Comparison of ENCODE assay signal across 29 cellular contexts in the genomic region with DNA sequence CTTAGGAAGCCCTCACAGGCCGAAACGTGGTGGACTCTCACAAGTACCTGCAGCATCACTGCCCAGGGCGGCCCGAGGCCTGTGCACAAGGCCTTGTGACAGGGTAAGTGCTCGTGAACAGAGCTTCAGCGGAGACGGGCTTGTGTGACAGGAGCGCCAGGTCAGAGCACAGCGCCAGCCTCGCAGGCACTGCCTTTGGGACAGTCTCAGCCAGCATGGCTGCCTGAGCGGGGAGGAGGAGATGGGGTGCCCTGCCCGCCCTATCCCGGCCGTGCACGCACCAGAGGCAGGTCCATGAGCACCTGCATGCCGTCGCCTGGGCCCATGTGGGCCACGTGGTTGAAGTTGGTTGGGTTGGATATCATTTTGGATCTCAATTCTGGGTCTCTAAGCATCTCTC. TPM values are rescaled to one million over a fixed set of nuclear protein-coding genes. Genes with fewer than 3 reads are reported as not detected.
"Had no signal": no experiment of that assay in that cellular context is flagged by ENCODE, and none has a peak within 500 bp of the region (broad histone marks: within the 10 kb centered on the region; RNA-seq: fewer than 3 reads in every experiment).

No MANE protein-coding gene starts in this region.

- FAIRE-seq: endothelial cell of umbilical vein, islet of Langerhans, small intestine had no signal

- H3K9ac ChIP-seq: neural progenitor cell had no signal

- H2AFZ ChIP-seq: neural progenitor cell had no signal

- H3K36me3 ChIP-seq: neural progenitor cell, ovary, uterus had no signal

- H3K27ac ChIP-seq: coronary artery, foreskin keratinocyte, heart right ventricle, left ventricle myocardium inferior, neural progenitor cell, ovary, right lobe of liver, thoracic aorta, tibial nerve, uterus had no signal

- H3K4me1 ChIP-seq: foreskin keratinocyte, neural progenitor cell, uterus had no signal

- DNase-seq: dermis blood vessel endothelial cell; effector memory CD4-positive, alpha-beta T cell; foreskin keratinocyte; heart right ventricle; hippocampal formation; kidney glomerular epithelial cell; left colon; left ventricle myocardium inferior; naive B cell; nucleus accumbens; ovary; retina; small intestine; stimulated activated CD4-positive, alpha-beta T cell treated with anti-CD3 and anti-CD28 coated beads, Interleukin-15, amount 100 ng/mL, for 24 hours; stimulated activated CD4-positive, alpha-beta T cell treated with anti-CD3 and anti-CD28 coated beads, Interleukin-2, amount 100 ng/mL, for 48 hours; stimulated activated naive B cell treated with anti-CD40 and anti-IgM and Interleukin-4, amounts not matched to agents 10 μg/mL and 1 μg/mL and 100 μg/mL, for 72 hours; uterus had no signal

- H3K27me3 ChIP-seq: esophagus muscularis mucosa, foreskin keratinocyte, gastroesophageal sphincter, heart right ventricle, neural progenitor cell, ovary, right lobe of liver, tibial nerve, upper lobe of left lung, uterus had no signal

- H3K9me3 ChIP-seq: esophagus muscularis mucosa, gastroesophageal sphincter, heart right ventricle, left ventricle myocardium inferior, ovary, right lobe of liver, thoracic aorta, tibial nerve, upper lobe of left lung, uterus had no signal

- H3K4me3 ChIP-seq: coronary artery, esophagus muscularis mucosa, gastroesophageal sphincter, heart right ventricle, left ventricle myocardium inferior, lung, neural progenitor cell, ovary, right lobe of liver, thoracic aorta, tibial nerve, upper lobe of left lung, uterus had no signal

- H3K4me2 ChIP-seq: neural progenitor cell had no signal

RNA-seq across cellular contexts. Expression of gene AMN, which starts 16.9 kb away (rescaled TPM):
- total RNA-seq: dermis blood vessel endothelial cell, endothelial cell of umbilical vein, left ventricle myocardium inferior had no signal
- polyA plus RNA-seq: fibroblast of lung had no signal
